8 cellular contexts compared by ENCODE assay signal in the genomic region with DNA sequence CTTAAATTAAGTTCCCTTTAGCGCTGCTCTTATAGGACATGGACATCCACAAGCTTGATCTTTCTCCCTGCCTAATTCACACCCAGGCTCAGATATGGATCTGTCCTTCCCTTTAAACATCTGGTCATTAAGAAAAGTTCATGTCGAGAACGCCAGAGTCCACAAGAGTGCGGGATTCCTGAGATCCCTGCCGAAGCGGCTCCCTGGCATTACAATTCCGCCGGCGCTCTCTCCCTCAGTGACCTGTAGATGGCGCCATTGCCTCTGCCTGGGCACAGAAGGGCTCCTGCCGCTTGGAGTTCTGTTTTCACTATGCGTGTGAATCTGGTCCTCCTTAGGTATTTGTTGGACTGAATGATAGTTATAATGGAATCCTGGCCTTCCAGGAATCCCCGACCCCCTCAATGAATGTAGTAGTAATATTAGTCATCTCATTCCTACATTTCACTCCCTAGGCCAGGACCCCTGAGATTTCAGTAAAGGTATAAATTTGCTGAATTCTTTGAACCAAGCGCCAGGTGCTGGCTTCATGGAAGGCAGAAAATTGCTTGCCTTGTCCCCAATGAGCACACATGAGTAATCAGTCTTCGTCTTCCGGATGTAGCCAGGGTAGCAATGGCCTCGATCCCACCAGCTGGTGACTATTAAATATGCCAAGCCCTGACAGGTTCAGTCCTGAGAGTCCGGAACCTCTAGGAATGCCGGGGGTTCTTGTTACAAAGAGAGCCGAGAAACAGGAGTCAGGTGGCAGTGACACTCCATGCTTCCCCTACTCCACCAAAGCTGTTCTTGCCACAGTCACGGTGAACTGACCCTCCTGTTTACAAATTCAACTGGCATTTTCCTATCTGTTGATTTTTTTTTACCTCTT. TPM values are rescaled to one million over a fixed set of nuclear protein-coding genes. Genes with fewer than 3 reads are reported as not detected.
DNase-seq lines count a peak whose midpoint lies in the region; ATAC-seq and TF ChIP-seq lines count a peak whose summit lies in the region.

No MANE protein-coding gene starts in this region.

- no peak overlapping the region for H3K27ac ChIP-seq in OCI-LY7 (ENCODE audit: low read depth, low read length, poor library complexity, severe bottlenecking)

- H3K4me3 Mint-ChIP-seq in naive B cell, result peak overlapping the region in 1 of 8 donors; percentile 32

- no peak overlapping the region for H2AFZ ChIP-seq in OCI-LY7 (ENCODE audit: low read length)

- intact Hi-C loops in OCI-LY7 (cut with micrococcal nuclease; ENCODE audit: unreplicated experiment), result loop anchor here (2.0 kb wide), 2 partner anchors 53 to 85 kb away; no protein-coding TSS in a partner anchor

- H3K9me3 Mint-ChIP-seq in naive B cell, result no peaks in the 10 kb centered on the region

- no peak for TF ChIP-seq POLR2A in erythroblast (IDR thresholded peaks at IDR 0.05; ENCODE audit: low read length)

- no peaks in the 10 kb centered on the region for H4K20me1 ChIP-seq in OCI-LY7 (ENCODE audit: insufficient read depth, low read length)

- H3K79me2 ChIP-seq in OCI-LY7 (ENCODE audit: insufficient read depth, low read depth, low read length), result no peaks in the 10 kb centered on the region

- BruUV-seq in OCI-LY7 (replicated peaks; lab: Mats Ljungman, UMichigan), result no TSS peak

- H3K27me3 Mint-ChIP-seq in naive B cell, result peaks cover 65 to 74% (median 73%) of the 10 kb centered on the region in 3 donors

- H3K27ac Mint-ChIP-seq in naive B cell, result no peak overlapping the region

- H3K4me3 ChIP-seq in OCI-LY7 (ENCODE audit: low read depth, low read length, poor library complexity, severe bottlenecking), result no peak overlapping the region

- peaks cover 0 to 5% (median 3%) of the 10 kb centered on the region in 3 donors for H3K4me1 Mint-ChIP-seq in naive B cell

- H3K36me3 ChIP-seq in OCI-LY7 (ENCODE audit: insufficient read depth, low read length), result no peaks in the 10 kb centered on the region

- no peaks in the 10 kb centered on the region for H3K9me3 ChIP-seq in OCI-LY7 (ENCODE audit: low read length)

- CTCF ChIA-PET in OCI-LY7 (lab: Charles Lee; ENCODE audit: unreplicated experiment), result no interaction called here

- no peaks in the 10 kb centered on the region for H3K4me1 ChIP-seq in OCI-LY7 (ENCODE audit: insufficient read depth, low read length, poor library complexity, severe bottlenecking)

- TF ChIP-seq CTCF in OCI-LY7 (conservative IDR thresholded peaks at IDR 0.05; ENCODE audit: low read length), result peak; percentile 97

- DNase-seq in GM03348 (ENCODE audit: low spot score) (peak; percentile 92), HuH-7 (ENCODE audit: low spot score) (peak; percentile 77), OCI-LY7 (ENCODE audit: low spot score) (peak; percentile 59), activated T-cell treated with anti-CD3 and anti-CD28 coated beads for 24 hours (ENCODE audit: low read depth) (peak; percentile 68), erythroblast (lab: John Stamatoyannopoulos, UW) (peak; percentile 61 to 80), naive B cell (peak; percentile 33)
- peak; percentile 36 to 49 for DNase-seq in stimulated activated CD8-positive, alpha-beta memory T cell treated with anti-CD3 and anti-CD28 coated beads, Interleukin-7, amount 100 ng/mL, for 4 hours (ENCODE audit: low read depth in 2 of 2)

- no peaks in the 10 kb centered on the region for H3K36me3 Mint-ChIP-seq in naive B cell

- no peak overlapping the region for H3K4me2 ChIP-seq in OCI-LY7 (ENCODE audit: low read length)

- peak; percentile 53 to 58 for ATAC-seq in naive B cell (ENCODE audit: low read depth in 2 of 2)
- no peak for ATAC-seq in GM19452 (IDR thresholded peaks at IDR 0.05; ENCODE audit: unreplicated experiment)

- POLR2A ChIA-PET in OCI-LY7 (lab: Charles Lee), result no interaction called here

- H3K9me2 ChIP-seq in OCI-LY7 (ENCODE audit: insufficient read depth, low read length), result no peaks in the 10 kb centered on the region

RNA-seq across cellular contexts. Expression of a gene that starts 26.4 kb away (rescaled TPM):
- not detected in 2 replicates for total RNA-seq in OCI-LY7 (2014; rRNA removed; shearing (Covaris generic))
- not detected in 2 replicates for total RNA-seq in OCI-LY7 (2022)
- not detected for polyA plus RNA-seq in naive B cell (ENCODE audit: low read depth in 6 of 6)

RNA-seq across cellular contexts. Expression of a gene that starts 38.4 kb away (rescaled TPM):
- not detected in 2 replicates for total RNA-seq in OCI-LY7 (2014; rRNA removed; shearing (Covaris generic))
- not detected in 2 replicates for total RNA-seq in OCI-LY7 (2022)
- not detected for polyA plus RNA-seq in naive B cell (ENCODE audit: low read depth in 6 of 6)

RNA-seq across cellular contexts. Expression of a gene that starts 41.6 kb away (rescaled TPM):
- not detected in 2 replicates for total RNA-seq in OCI-LY7 (2014; rRNA removed; shearing (Covaris generic))
- total RNA-seq in OCI-LY7 (2022), result not detected in 2 replicates
- not detected for polyA plus RNA-seq in naive B cell (ENCODE audit: low read depth in 6 of 6)

Comparison
In these comparisons a context has a peak if more than half of its experiments do, and no peak if none do; other contexts are left out.
1. DNase-seq: peak in every context shown above with its lines; median percentile 92 in GM03348; 77 in HuH-7; 70 in erythroblast; 68 in activated T-cell treated with anti-CD3 and anti-CD28 coated beads for 24 hours; 59 in OCI-LY7; 42 in stimulated activated CD8-positive, alpha-beta memory T cell treated with anti-CD3 and anti-CD28 coated beads, Interleukin-7, amount 100 ng/mL, for 4 hours; 33 in naive B cell.